ENCODE assay signal across 16 cellular contexts in genomic region chr14:24316597-24316950, GRCh38. TPM values are rescaled to one million over a fixed set of nuclear protein-coding genes. Genes with fewer than 3 reads are reported as not detected.
A peak's percentile ranks its signal among the peaks of the same experiment; 100 is the strongest.
DNase-seq lines count a peak whose midpoint lies in the region; ATAC-seq, FAIRE-seq and TF ChIP-seq lines count a peak whose summit lies in the region.
"Had no signal": no experiment of that assay in that cellular context is flagged by ENCODE, and none has a peak within 500 bp of the region (broad histone marks: within the 10 kb centered on the region; RNA-seq: fewer than 3 reads in every experiment).

No MANE protein-coding gene starts in this region.

- DNase-seq in astrocyte (ENCODE audit: low read depth) (no peak), mesenchymal stem cell (no peak), cerebellum (ENCODE audit: low spot score) (no peak), RKO (ENCODE audit: low spot score) (no peak)
- DNase-seq: activated CD4-positive, alpha-beta T cell treated with anti-CD3 and anti-CD28 coated beads for 36 hours; activated T-cell treated with anti-CD3 and anti-CD28 coated beads, Interleukin-2, amount 50 U/mL, for 1 hour; NCI-H146; PC-9; stimulated activated CD4-positive, alpha-beta T cell treated with anti-CD3 and anti-CD28 coated beads, Interleukin-15, amount 100 ng/mL, for 24 hours had no signal

- FAIRE-seq in astrocyte (lab: Jason Lieb, UNC): no peak
- FAIRE-seq: GM18507, pancreas had no signal

- no peak overlapping the region for H2BK15ac ChIP-seq in mesenchymal stem cell (ENCODE audit: low read depth, poor library complexity, severe bottlenecking)

- H3K4me2 ChIP-seq in BLaER1 treated with 17β-estradiol and CSF1 and Interleukin-3, amounts not matched to agents 10 nM and 100 nM: peak overlapping the region in 8 of 11 experiments; percentile 43 to 100 (median 95); a peak in 17 of 22 replicates
- H3K4me2 ChIP-seq in astrocyte (ENCODE audit: low read length) (no peak overlapping the region), mesenchymal stem cell (ENCODE audit: low read length, poor library complexity, severe bottlenecking) (no peak overlapping the region)
- H3K4me2 ChIP-seq: KMS-11, PC-9 had no signal

- H3K27ac ChIP-seq in BLaER1 treated with 17β-estradiol and CSF1 and Interleukin-3, amounts not matched to agents 10 nM and 100 nM: peak overlapping the region in 9 of 11 experiments; percentile 21 to 94 (median 92); a peak in 16 of 22 replicates
- H3K27ac ChIP-seq in astrocyte (ENCODE audit: low read depth, low read length): no peak overlapping the region
- no peak overlapping the region for H3K27ac ChIP-seq in mesenchymal stem cell (ENCODE audit: low read length, poor library complexity, severe bottlenecking)
- H3K27ac ChIP-seq: KMS-11, pancreas, PC-9 had no signal

- no peak overlapping the region for H2BK5ac ChIP-seq in mesenchymal stem cell (ENCODE audit: low read depth, low read length, poor library complexity, severe bottlenecking)

- TF ChIP-seq CTCF in astrocyte (IDR thresholded peaks at IDR 0.05; ENCODE audit: insufficient read depth, low read depth, low read length): no peak

- no peak overlapping the region; a peak in 1 of 20 replicates for H3K4me3 ChIP-seq in BLaER1 treated with 17β-estradiol and CSF1 and Interleukin-3, amounts not matched to agents 10 nM and 100 nM
- no peak overlapping the region for H3K4me3 ChIP-seq in astrocyte (ENCODE audit: insufficient read depth, low read depth, low read length)
- no peak overlapping the region for H3K4me3 ChIP-seq in mesenchymal stem cell (ENCODE audit: insufficient read depth in 1 of 2, low read depth in 1 of 2, low read length in 2 of 2)
- H3K4me3 ChIP-seq: pancreas, PC-9 had no signal

- H3K36me3 ChIP-seq in BLaER1 treated with 17β-estradiol and CSF1 and Interleukin-3, amounts not matched to agents 10 nM and 100 nM: peaks cover 9 to 44% (median 19%) of the 10 kb centered on the region in 11 experiments; a peak in 20 of 22 replicates
- H3K36me3 ChIP-seq in astrocyte (ENCODE audit: insufficient read depth, low read length): no peaks in the 10 kb centered on the region
- peaks cover 0 to 1% of the 10 kb centered on the region in 2 experiments for H3K36me3 ChIP-seq in mesenchymal stem cell (ENCODE audit: control insufficient read depth in 1 of 2, insufficient read depth in 2 of 2, low read depth in 1 of 2, low read length in 2 of 2)
- H3K36me3 ChIP-seq: pancreas had no signal

- no peaks in the 10 kb centered on the region for H3K9me3 ChIP-seq in BLaER1 treated with 17β-estradiol and CSF1 and Interleukin-3, amounts not matched to agents 10 nM and 100 nM (replicated peaks in 1 of 11)
- H3K9me3 ChIP-seq in astrocyte (ENCODE audit: insufficient read depth, low read depth, low read length) (no peaks in the 10 kb centered on the region), mesenchymal stem cell (ENCODE audit: control insufficient read depth, low read length) (no peaks in the 10 kb centered on the region)
- H3K9me3 ChIP-seq: pancreas had no signal

- peaks cover 27% of the 10 kb centered on the region for H3K27me3 Mint-ChIP-seq in astrocyte (ENCODE audit: low read depth, unreplicated experiment)
- H3K27me3 Mint-ChIP-seq: activated CD4-positive, alpha-beta T cell treated with anti-CD3 and anti-CD28 coated beads for 36 hours had no signal

- no peak for ATAC-seq in GM21360 (IDR thresholded peaks at IDR 0.05; ENCODE audit: unreplicated experiment)

- H2BK120ac ChIP-seq in mesenchymal stem cell (ENCODE audit: low read depth, low read length): no peak overlapping the region

- peaks cover 2% of the 10 kb centered on the region for H3K9me3 Mint-ChIP-seq in astrocyte (ENCODE audit: unreplicated experiment)
- H3K9me3 Mint-ChIP-seq: T-helper 1 cell treated with Interleukin-12 subunit alpha and Interleukin-12 subunit beta and Interleukin-4 antibody, amounts not matched to agents 30 μg/mL and 1 μg/mL, for 36 hours; type B pancreatic cell had no signal

- peak overlapping the region in 1 of 2 experiments; percentile 76 for H3K14ac ChIP-seq in mesenchymal stem cell (ENCODE audit: low read length in 2 of 2)

- no peaks in the 10 kb centered on the region for H3K79me2 ChIP-seq in astrocyte (ENCODE audit: insufficient read depth, low read length)

- no peaks in the 10 kb centered on the region for H3K27me3 ChIP-seq in BLaER1 treated with 17β-estradiol and CSF1 and Interleukin-3, amounts not matched to agents 10 nM and 100 nM
- H3K27me3 ChIP-seq in astrocyte (ENCODE audit: insufficient read depth, low read length) (peaks cover 31% of the 10 kb centered on the region), mesenchymal stem cell (ENCODE audit: control insufficient read depth in 1 of 2, insufficient read depth in 1 of 2, low read length in 2 of 2) (peaks cover 11 to 27% of the 10 kb centered on the region in 2 experiments)
- H3K27me3 ChIP-seq: pancreas had no signal

- H4K8ac ChIP-seq in mesenchymal stem cell (ENCODE audit: low read length): no peak overlapping the region

- H4K20me1 ChIP-seq in BLaER1 treated with 17β-estradiol and CSF1 and Interleukin-3, amounts not matched to agents 10 nM and 100 nM: no peaks in the 10 kb centered on the region
- peaks cover 12% of the 10 kb centered on the region for H4K20me1 ChIP-seq in astrocyte (ENCODE audit: insufficient read depth, low read length)

- peak overlapping the region in 1 of 2 experiments; percentile 17 for H3K23ac ChIP-seq in mesenchymal stem cell (ENCODE audit: low read length in 2 of 2)

- H3K4me3 Mint-ChIP-seq in astrocyte (ENCODE audit: unreplicated experiment): no peak overlapping the region
- H3K4me3 Mint-ChIP-seq: activated CD4-positive, alpha-beta T cell treated with anti-CD3 and anti-CD28 coated beads for 36 hours; type B pancreatic cell had no signal

- H3K9ac ChIP-seq in BLaER1 treated with 17β-estradiol and CSF1 and Interleukin-3, amounts not matched to agents 10 nM and 100 nM: peak overlapping the region in 5 of 11 experiments; percentile 6 to 57 (median 19); a peak in 6 of 22 replicates
- H3K9ac ChIP-seq in astrocyte (ENCODE audit: low read length) (no peak overlapping the region), mesenchymal stem cell (ENCODE audit: low read length) (no peak overlapping the region)
- H3K9ac ChIP-seq: KMS-11 had no signal

- peak overlapping the region; percentile 8 for H4K91ac ChIP-seq in mesenchymal stem cell (ENCODE audit: low read length)

- no peak overlapping the region for H3K27ac Mint-ChIP-seq in astrocyte (ENCODE audit: unreplicated experiment)
- H3K27ac Mint-ChIP-seq: T-helper 1 cell treated with Interleukin-12 subunit alpha and Interleukin-12 subunit beta and Interleukin-4 antibody, amounts not matched to agents 30 μg/mL and 1 μg/mL, for 36 hours; type B pancreatic cell had no signal

- H3K79me1 ChIP-seq in mesenchymal stem cell (replicated peaks; ENCODE audit: low read length, poor library complexity, severe bottlenecking): no peaks in the 10 kb centered on the region

- H2AFZ ChIP-seq in astrocyte (ENCODE audit: low read depth, low read length): peak overlapping the region; percentile 52
- H2AFZ ChIP-seq in mesenchymal stem cell (ENCODE audit: low read depth, low read length): no peak overlapping the region
- H2AFZ ChIP-seq: PC-9 had no signal

- H2BK12ac ChIP-seq in mesenchymal stem cell (ENCODE audit: low read length in 2 of 2): no peak overlapping the region

- H3K4me1 Mint-ChIP-seq in astrocyte (ENCODE audit: low read depth, unreplicated experiment): peaks cover 7% of the 10 kb centered on the region

- H3K4ac ChIP-seq in mesenchymal stem cell (ENCODE audit: low read depth in 1 of 2, low read length in 2 of 2): no peak overlapping the region

- H3K36me3 Mint-ChIP-seq in astrocyte (ENCODE audit: low read depth, unreplicated experiment): peaks cover 5% of the 10 kb centered on the region
- H3K36me3 Mint-ChIP-seq: type B pancreatic cell had no signal

- no peak overlapping the region for H2AK5ac ChIP-seq in mesenchymal stem cell (ENCODE audit: low read length, severe bottlenecking)

- H3K4me1 ChIP-seq in BLaER1 treated with 17β-estradiol and CSF1 and Interleukin-3, amounts not matched to agents 10 nM and 100 nM: peaks cover 38 to 78% (median 74%) of the 10 kb centered on the region in 10 experiments
- peaks cover 12% of the 10 kb centered on the region for H3K4me1 ChIP-seq in astrocyte (ENCODE audit: insufficient read depth, low read length)
- H3K4me1 ChIP-seq in mesenchymal stem cell (ENCODE audit: control insufficient read depth, insufficient read depth, low read depth, low read length): peaks cover 1% of the 10 kb centered on the region

- WGBS in mesenchymal stem cell: 90% methylated on average over 17 of the region's 18 CpGs

- H3K18ac ChIP-seq in mesenchymal stem cell (ENCODE audit: low read depth in 1 of 2, low read length in 2 of 2): no peak overlapping the region

RNA-seq across cellular contexts. Expression of gene LTB4R, which starts 5.3 kb away (rescaled TPM):
- total RNA-seq in astrocyte (5.5 TPM in 2 replicates), cerebellum (3.5 TPM)
- polyA plus RNA-seq in mesenchymal stem cell (2013, experiment 1 of 2): 2.9 TPM
- polyA plus RNA-seq in mesenchymal stem cell (2013, experiment 2 of 2): 2.6 TPM

RNA-seq across cellular contexts. Expression of gene LTB4R2, which starts 6.6 kb away (rescaled TPM):
- 7.8 and 9.3 TPM in 2 replicates for total RNA-seq in astrocyte
- polyA plus RNA-seq in mesenchymal stem cell (2013, experiment 1 of 2): 1.6 TPM
- polyA plus RNA-seq in mesenchymal stem cell (2013, experiment 2 of 2): 1.6 TPM
- 4.0 TPM for total RNA-seq in cerebellum

RNA-seq across cellular contexts. Expression of gene CIDEB, which starts 8.8 kb away (rescaled TPM):
- not detected in 2 replicates for total RNA-seq in astrocyte
- polyA plus RNA-seq in mesenchymal stem cell (2013, experiment 1 of 2): not detected
- not detected for polyA plus RNA-seq in mesenchymal stem cell (2013, experiment 2 of 2)
- total RNA-seq in cerebellum: 5.8 TPM
- total RNA-seq: PC-9 had no signal

RNA-seq across cellular contexts. Expression of gene NOP9, which starts 16.9 kb away (rescaled TPM):
- 22.9 and 23.5 TPM in 2 replicates for total RNA-seq in astrocyte
- polyA plus RNA-seq in mesenchymal stem cell (2013, experiment 1 of 2): 8.0 TPM
- 7.6 TPM for polyA plus RNA-seq in mesenchymal stem cell (2013, experiment 2 of 2)
- total RNA-seq in cerebellum: 17.7 TPM

RNA-seq across cellular contexts. Expression of gene DHRS1, which starts 17.0 kb away (rescaled TPM):
- 26.5 and 30.3 TPM in 2 replicates for total RNA-seq in astrocyte
- polyA plus RNA-seq in mesenchymal stem cell (2013, experiment 1 of 2): 18.6 TPM
- polyA plus RNA-seq in mesenchymal stem cell (2013, experiment 2 of 2): 21.3 TPM
- 7.9 TPM for total RNA-seq in cerebellum

Comparison
In these comparisons a context has a peak if more than half of its experiments do, and no peak if none do; other contexts are left out.
1. H3K27ac ChIP-seq: peak in BLaER1 treated with 17β-estradiol and CSF1 and Interleukin-3, amounts not matched to agents 10 nM and 100 nM (9 of 11); none in astrocyte (single experiment) and mesenchymal stem cell (single experiment).
2. H3K4me2 ChIP-seq: peak in BLaER1 treated with 17β-estradiol and CSF1 and Interleukin-3, amounts not matched to agents 10 nM and 100 nM (8 of 11); none in astrocyte (single experiment) and mesenchymal stem cell (single experiment).